Comparison of ENCODE assay signal across 18 cellular contexts in genomic region chr5:87405472-87406155, GRCh38. TPM values are rescaled to one million over a fixed set of nuclear protein-coding genes. Genes with fewer than 3 reads are reported as not detected.
DNase-seq lines count a peak whose midpoint lies in the region; ATAC-seq, FAIRE-seq and TF ChIP-seq lines count a peak whose summit lies in the region.
"Had no signal": no experiment of that assay in that cellular context is flagged by ENCODE, and none has a peak within 500 bp of the region (broad histone marks: within the 10 kb centered on the region; RNA-seq: fewer than 3 reads in every experiment).

No MANE protein-coding gene starts in this region.

- TF ChIP-seq CTCF in CD14-positive monocyte (IDR thresholded peaks at IDR 0.05): no peak
- TF ChIP-seq CTCF in RWPE1 (conservative IDR thresholded peaks at IDR 0.05; ENCODE audit: low read depth): no peak
- TF ChIP-seq CTCF in GM10266 (IDR thresholded peaks at IDR 0.05; ENCODE audit: control insufficient read depth, insufficient read depth, low read depth, missing control alignments): no peak
- TF ChIP-seq CTCF in upper lobe of left lung (IDR thresholded peaks at IDR 0.05): no peak

- H3K36me3 Mint-ChIP-seq in CD14-positive monocyte: peaks cover 84 to 91% of the 10 kb centered on the region in 2 donors
- peaks cover 30 to 51% of the 10 kb centered on the region in 2 donors for H3K36me3 Mint-ChIP-seq in activated naive CD4-positive, alpha-beta T cell treated with anti-CD3 and anti-CD28 coated beads, Interleukin-2, amount 50 U/mL, for 72 hours

- TF ChIP-seq EP300 in upper lobe of left lung (IDR thresholded peaks at IDR 0.05): no peak

- no peak overlapping the region for H3K27ac ChIP-seq in RWPE1
- H3K27ac ChIP-seq in upper lobe of left lung: no peak overlapping the region
- H3K27ac ChIP-seq: vagina had no signal

- ATAC-seq in activated naive CD4-positive, alpha-beta T cell treated with anti-CD3 and anti-CD28 coated beads, Interleukin-2, amount 50 U/mL, for 72 hours: peak; percentile 44 to 55
- ATAC-seq in upper lobe of left lung (ENCODE audit: low FRiP score in 2 of 2): no peak

- POLR2A ChIA-PET in RWPE1 (lab: Yijun Ruan, JAX; ENCODE audit: low non-redundant PET): no interaction called here

- TF ChIP-seq POLR2A in GM12892 (IDR thresholded peaks at IDR 0.05; ENCODE audit: low read depth, low read length) (no peak), upper lobe of left lung (IDR thresholded peaks at IDR 0.05) (no peak)

- intact Hi-C loops in CD14-positive monocyte (cut with micrococcal nuclease): no loop called here

- 97 to 100% methylated on average over 2 of the region's 2 CpGs for WGBS in upper lobe of left lung, 2 donors

- peaks cover 1 to 4% (median 2%) of the 10 kb centered on the region in 4 donors for H3K4me1 ChIP-seq in upper lobe of left lung
- H3K4me1 ChIP-seq: BE2C had no signal

- no peak overlapping the region for H3K4me3 ChIP-seq in upper lobe of left lung
- H3K4me3 ChIP-seq: vagina had no signal

- FAIRE-seq in GM12892 (lab: Jason Lieb, UNC) (peak; percentile 17), GM19239 (lab: Jason Lieb, UNC) (no peak)
- FAIRE-seq: frontal cortex, H1, RCC 7860 had no signal

- H3K9me3 ChIP-seq in upper lobe of left lung: no peaks in the 10 kb centered on the region
- H3K9me3 ChIP-seq: BE2C, vagina had no signal

- DNase-seq in CD14-positive monocyte (ENCODE audit: low spot score) (no peak), GM12892 (ENCODE audit: insufficient read length) (no peak), inferior parietal cortex (ENCODE audit: extremely low spot score) (peak; percentile 1), RWPE1 (ENCODE audit: low spot score) (no peak), GM10266 (ENCODE audit: extremely low spot score) (no peak), upper lobe of left lung (no peak), GM19239 (ENCODE audit: insufficient read length, low spot score) (no peak)
- DNase-seq in activated naive CD4-positive, alpha-beta T cell treated with anti-CD3 and anti-CD28 coated beads, Interleukin-2, amount 50 U/mL, for 72 hours (ENCODE audit: low spot score in 2 of 2): no peak
- DNase-seq: activated CD4-positive, CD25-positive, alpha-beta regulatory T cell treated with anti-CD3 and anti-CD28 coated beads, Interleukin-2, amount 50 U/mL, for 72 hours; BE2C; effector memory CD4-positive, alpha-beta T cell; MV-4-11; NCI-H2081 treated with DMSO at 0.1 percent for 48 hours; NCI-H748 treated with DMSO at 0.1 percent for 48 hours had no signal

- H3K36me3 ChIP-seq in upper lobe of left lung: peaks cover 17 to 96% (median 38%) of the 10 kb centered on the region in 4 donors

- H3K4me1 Mint-ChIP-seq in CD14-positive monocyte: peaks cover 23% of the 10 kb centered on the region

- H3K27me3 ChIP-seq in upper lobe of left lung: no peaks in the 10 kb centered on the region
- H3K27me3 ChIP-seq: BE2C, vagina had no signal

- no peak overlapping the region for H3K4me3 Mint-ChIP-seq in CD14-positive monocyte

- H3K27ac Mint-ChIP-seq in CD14-positive monocyte: peak overlapping the region in 4 of 7 donors; percentile 10 to 52 (median 48)
- H3K27ac Mint-ChIP-seq in activated naive CD4-positive, alpha-beta T cell treated with anti-CD3 and anti-CD28 coated beads, Interleukin-2, amount 50 U/mL, for 72 hours: peak overlapping the region; percentile 66 to 67

- H3K9me3 Mint-ChIP-seq in CD14-positive monocyte: no peaks in the 10 kb centered on the region
- no peaks in the 10 kb centered on the region for H3K9me3 Mint-ChIP-seq in activated naive CD4-positive, alpha-beta T cell treated with anti-CD3 and anti-CD28 coated beads, Interleukin-2, amount 50 U/mL, for 72 hours

- H3K27me3 Mint-ChIP-seq in CD14-positive monocyte (ENCODE audit: low read depth in 3 of 3): peaks cover 0 to 3% (median 0%) of the 10 kb centered on the region in 3 donors

- CTCF ChIA-PET in RWPE1 (lab: Yijun Ruan, JAX): no interaction called here

RNA-seq across cellular contexts. Expression of gene CCNH, which starts 7.1 kb away (rescaled TPM):
- polyA plus RNA-seq in CD14-positive monocyte: 10 to 100 TPM; 62.1 to 64.0 TPM
- 53.0 TPM for polyA plus RNA-seq in GM12892 (2012; ENCODE audit: missing spikeins)
- 100 to 1,000 TPM in 1 of 2 donors, 10 to 100 TPM in 1; 60.5 to 108 TPM for total RNA-seq in activated naive CD4-positive, alpha-beta T cell treated with anti-CD3 and anti-CD28 coated beads, Interleukin-2, amount 50 U/mL, for 72 hours
- total RNA-seq in upper lobe of left lung: 100 to 1,000 TPM in 2 of 6 donors, 10 to 100 TPM in 4; 39.1 to 232 (median 73.4) TPM

Comparison
In these comparisons a context has a peak if more than half of its experiments do, and no peak if none do; other contexts are left out.
1. ATAC-seq: peak in activated naive CD4-positive, alpha-beta T cell treated with anti-CD3 and anti-CD28 coated beads, Interleukin-2, amount 50 U/mL, for 72 hours (2 of 2); none in upper lobe of left lung (0 of 2).